Comparison of ENCODE assay signal across 1 cellular context in genomic region chr1:88888755-88889154, GRCh38.
TF ChIP-seq lines count a peak whose summit lies in the region.

No MANE protein-coding gene starts in this region.

TF ChIP-seq in neural cell, 6 proteins besides CTCF, POLR2A, EP300 and RAD21 (continued from another document):
- TF ChIP-seq REST (IDR thresholded peaks at IDR 0.05; ENCODE audit: borderline replicate concordance): no peak
